In genomic region chr1:6603424-6603850, GRCh38 we compare ENCODE assay signal across 2 cellular contexts.
A peak's percentile ranks its signal among the peaks of the same experiment; 100 is the strongest.
TF ChIP-seq lines count a peak whose summit lies in the region.

No MANE protein-coding gene starts in this region.

TF ChIP-seq in IMR-90, 13 proteins besides CTCF, POLR2A, EP300 and RAD21:
- TF ChIP-seq, protein P1, sequence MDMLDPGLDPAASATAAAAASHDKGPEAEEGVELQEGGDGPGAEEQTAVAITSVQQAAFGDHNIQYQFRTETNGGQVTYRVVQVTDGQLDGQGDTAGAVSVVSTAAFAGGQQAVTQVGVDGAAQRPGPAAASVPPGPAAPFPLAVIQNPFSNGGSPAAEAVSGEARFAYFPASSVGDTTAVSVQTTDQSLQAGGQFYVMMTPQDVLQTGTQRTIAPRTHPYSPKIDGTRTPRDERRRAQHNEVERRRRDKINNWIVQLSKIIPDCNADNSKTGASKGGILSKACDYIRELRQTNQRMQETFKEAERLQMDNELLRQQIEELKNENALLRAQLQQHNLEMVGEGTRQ (IDR thresholded peaks at IDR 0.05; ENCODE audit: low read depth, low read length) = no peak
- TF ChIP-seq MAZ (IDR thresholded peaks at IDR 0.05; ENCODE audit: borderline replicate concordance, low read depth, low read length) (peak; percentile 12; the same call in 1 of the 2 replicates), MXI1 (IDR thresholded peaks at IDR 0.05; ENCODE audit: borderline replicate concordance, low read depth, low read length) (no peak)

TF ChIP-seq in HEK293T, 16 proteins besides CTCF, POLR2A, EP300 and RAD21 (continued from another document):
- TF ChIP-seq PKNOX1 (IDR thresholded peaks at IDR 0.05) = no peak
- TF ChIP-seq CTBP1 (IDR thresholded peaks at IDR 0.05; ENCODE audit: borderline replicate concordance) = no peak
- no peak for TF ChIP-seq FOXM1 (IDR thresholded peaks at IDR 0.05; ENCODE audit: borderline replicate concordance)
- TF ChIP-seq SP1 (IDR thresholded peaks at IDR 0.05) = no peak
- no peak for TF ChIP-seq L3MBTL2 (conservative IDR thresholded peaks at IDR 0.05)
- TF ChIP-seq LEF1 (IDR thresholded peaks at IDR 0.05; ENCODE audit: borderline replicate concordance) = no peak
- no peak for TF ChIP-seq FOXA1 (IDR thresholded peaks at IDR 0.05)
- no peak for TF ChIP-seq TARDBP (IDR thresholded peaks at IDR 0.05)
- TF ChIP-seq ZNF384 (IDR thresholded peaks at IDR 0.05) = no peak
- no peak for TF ChIP-seq ELF4 (IDR thresholded peaks at IDR 0.05)
